29 cellular contexts compared by ENCODE assay signal in the genomic region with DNA sequence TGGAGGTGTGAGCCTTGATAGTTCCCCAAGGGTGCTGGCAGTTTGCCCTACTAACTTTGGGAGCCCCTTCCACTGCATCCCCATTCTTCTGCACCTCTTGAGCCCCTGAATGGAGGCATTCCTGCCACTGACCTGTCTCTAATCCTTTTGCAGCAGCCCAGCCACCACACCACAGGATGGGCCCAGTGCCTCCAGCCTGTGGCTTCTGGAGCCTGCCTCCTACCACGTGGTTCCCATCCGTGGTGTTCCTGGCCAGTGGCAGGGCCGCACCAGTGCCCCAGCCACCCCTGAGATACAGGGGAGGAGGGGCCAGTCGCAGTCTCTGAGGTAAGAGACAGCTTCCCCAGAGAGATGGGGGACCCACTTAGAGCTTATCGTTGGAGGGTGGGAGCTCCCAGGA. TPM values are rescaled to one million over a fixed set of nuclear protein-coding genes. Genes with fewer than 3 reads are reported as not detected.
DNase-seq lines count a peak whose midpoint lies in the region; ATAC-seq, FAIRE-seq and TF ChIP-seq lines count a peak whose summit lies in the region.
"Had no signal": no experiment of that assay in that cellular context is flagged by ENCODE, and none has a peak within 500 bp of the region (broad histone marks: within the 10 kb centered on the region; RNA-seq: fewer than 3 reads in every experiment).

No MANE protein-coding gene starts in this region.

- FAIRE-seq in GM12878 (lab: Jason Lieb, UNC): no peak
- FAIRE-seq in GM12892 (lab: Jason Lieb, UNC): no peak

- H4K20me1 ChIP-seq in GM12878 (ENCODE audit: control insufficient read depth, insufficient read depth): no peaks in the 10 kb centered on the region

- peaks cover 15% of the 10 kb centered on the region for H3K4me1 ChIP-seq in GM12878 (ENCODE audit: control insufficient read depth, insufficient read depth, low read length)

- POLR2A ChIA-PET in GM12878 (lab: Charles Lee): interaction anchor here (0.5 to 6.3 kb wide), 8 partner anchors 13 to 44 kb away, joined by 3 to 49 read pairs (median 6); partner anchors contain the start of gene INAVA

- H2AFZ ChIP-seq in GM12878 (ENCODE audit: control insufficient read depth, low read depth, low read length): no peak overlapping the region

- H3K9ac ChIP-seq in GM12878 (ENCODE audit: control insufficient read depth, insufficient read depth, low read length): no peak overlapping the region

- no peak for TF ChIP-seq RAD21 in GM12878 (IDR thresholded peaks at IDR 0.05; ENCODE audit: insufficient read depth, low read depth, low read length)

- RAD21 ChIA-PET in GM12878 (lab: Charles Lee; ENCODE audit: unreplicated experiment): interaction anchor here (1.0 to 4.2 kb wide), 8 partner anchors 13 to 112 kb away, joined by 3 to 23 read pairs (median 10); partner anchors contain the start of gene INAVA

- in situ Hi-C loops in GM13976 (cut with MboI; ENCODE audit: low sequenced_read_pairs, unreplicated experiment): no loop called here
- in situ Hi-C loops in GM12878 (cut with MboI): loop anchor here (5.0 kb wide), 1 partner anchor 133 kb away; no protein-coding TSS in a partner anchor

- no peaks in the 10 kb centered on the region; the same call in 2 of the 3 replicates for H3K9me3 ChIP-seq in GM12878 (replicated peaks; ENCODE audit: control insufficient read depth, insufficient read depth, low read length)
- H3K9me3 ChIP-seq: heart right ventricle, testis had no signal

- TF ChIP-seq POLR2A in GM12878 (IDR thresholded peaks at IDR 0.05; ENCODE audit: low read depth, low read length) (no peak), GM12892 (IDR thresholded peaks at IDR 0.05; ENCODE audit: low read depth, low read length) (no peak)

- peaks cover 0 to 5% of the 10 kb centered on the region in 2 experiments; a peak in 2 of 4 replicates for H3K36me3 ChIP-seq in GM12878 (ENCODE audit: control insufficient read depth in 2 of 2, insufficient read depth in 2 of 2, low read length in 1 of 2)
- H3K36me3 ChIP-seq: heart right ventricle had no signal

- intact Hi-C loops in GM12878 (cut with micrococcal nuclease; ENCODE audit: unreplicated experiment): loop anchor here (5.0 kb wide), 2 partner anchors 42 to 282 kb away; no protein-coding TSS in a partner anchor

- no peak for TF ChIP-seq EP300 in GM12878 (IDR thresholded peaks at IDR 0.05; ENCODE audit: borderline replicate concordance in 1 of 2, control insufficient read depth in 1 of 2, low read depth in 2 of 2, low read length in 2 of 2)

- CTCF ChIA-PET in GM12878 (lab: Yijun Ruan, JAX): interaction anchor here (1.0 to 4.0 kb wide), 2 partner anchors 63 to 287 kb away, joined by 3 to 29 read pairs; no protein-coding TSS in a partner anchor

- H3K79me2 ChIP-seq in GM12878 (ENCODE audit: control insufficient read depth, insufficient read depth, low read length): no peaks in the 10 kb centered on the region

- no peak overlapping the region for H3K4me3 ChIP-seq in GM12878
- H3K4me3 ChIP-seq in skin epidermis: no peak overlapping the region
- H3K4me3 ChIP-seq: heart right ventricle, smooth muscle cell, testis had no signal

- H3K27me3 ChIP-seq in GM12878 (replicated peaks in 1 of 2; ENCODE audit: control insufficient read depth in 2 of 2, insufficient read depth in 2 of 2, low read length in 1 of 2): no peaks in the 10 kb centered on the region
- H3K27me3 ChIP-seq: foreskin keratinocyte, testis had no signal

- SMC1A ChIA-PET in GM12878 (lab: Charles Lee; ENCODE audit: uncharacterized antibody, unreplicated experiment): interaction anchor here (0.7 to 11.7 kb wide), 5 partner anchors 17 to 61 kb away, joined by 3 to 193 read pairs (median 4); partner anchors contain the start of gene INAVA

- TF ChIP-seq CTCF in GM13976 (IDR thresholded peaks at IDR 0.05; ENCODE audit: borderline replicate concordance, control extremely low read depth, extremely low read depth, insufficient read depth, missing control alignments) (no peak), GM12878 (IDR thresholded peaks at IDR 0.05 in 2 of 3, conservative IDR thresholded peaks at IDR 0.05 in 1 of 3; ENCODE audit: control insufficient read depth in 2 of 3, extremely low read depth in 1 of 3, insufficient read depth in 1 of 3, low read depth in 3 of 3, low read length in 3 of 3) (no peak)

- H3K4me2 ChIP-seq in GM12878 (ENCODE audit: control insufficient read depth, insufficient read depth): no peak overlapping the region
- H3K4me2 ChIP-seq: smooth muscle cell had no signal

- peak; percentile 15 for ATAC-seq in GM21619 (IDR thresholded peaks at IDR 0.05; ENCODE audit: unreplicated experiment)
- ATAC-seq in GM12878: peak; percentile 55
- ATAC-seq: activated CD8-positive, alpha-beta T cell treated with anti-CD3 and anti-CD28 coated beads, Interleukin-2, amount 10 ng/mL, durations not matched to agents 7 days and 5 days; foreskin keratinocyte; HCT116; heart right ventricle; left cardiac atrium; naive thymus-derived CD4-positive, alpha-beta T cell; stimulated activated effector memory CD8-positive, alpha-beta T cell treated with anti-CD3 and anti-CD28 coated beads, Interleukin-12 subunit alpha, Interleukin-12 subunit beta, amount 100 ng/mL, for 72 hours; T-helper 17 cell had no signal

- no peak overlapping the region for H3K27ac ChIP-seq in GM12878 (ENCODE audit: control insufficient read depth, insufficient read depth)
- peak overlapping the region in 14 of 21 experiments; percentile 13 to 76 (median 60) for H3K27ac ChIP-seq in skin epidermis
- no peak overlapping the region for H3K27ac ChIP-seq in substantia nigra (ENCODE audit: low read depth, low read length, poor library complexity, severe bottlenecking)
- H3K27ac ChIP-seq: foreskin keratinocyte, heart right ventricle, testis had no signal

- BruUV-seq in GM12878 (replicated peaks; lab: Mats Ljungman, UMichigan): TSS peak; percentile 91

- WGBS in GM12878 (ENCODE audit: insufficient coverage, insufficient replicate concordance, low lambda C conversion rate, missing lambda C conversion rate): 66% methylated on average over 5 of the region's 5 CpGs

- peak; percentile 26 for DNase-seq in GM13976 (ENCODE audit: low spot score)
- DNase-seq in GM12878 (ENCODE audit: low read depth, low spot score): no peak
- DNase-seq in substantia nigra (lab: John Stamatoyannopoulos, UW): no peak
- DNase-seq in GM19240 (ENCODE audit: insufficient read length, low spot score): no peak
- DNase-seq in NCI-H69 (lab: John Stamatoyannopoulos, UW): no peak
- no peak for DNase-seq in GM12892 (ENCODE audit: insufficient read length)
- DNase-seq: activated CD8-positive, alpha-beta T cell treated with anti-CD3 and anti-CD28 coated beads, Interleukin-2, amount 10 ng/mL, durations not matched to agents 7 days and 5 days; activated gamma-delta T cell treated with Interleukin-2 at 50 U/mL for 16 hours; erythroblast; foreskin keratinocyte; heart right ventricle; left cardiac atrium; mesenchymal stem cell; MV-4-11; naive thymus-derived CD4-positive, alpha-beta T cell; NCI-H2171 treated with DMSO at 0.1 percent for 48 hours; NCI-H524 treated with DMSO at 0.1 percent for 48 hours; occipital lobe; stimulated activated CD4-positive, alpha-beta T cell treated with anti-CD3 and anti-CD28 coated beads, Interleukin-2, amount 100 ng/mL, for 48 hours; T-helper 17 cell; testis had no signal

TF ChIP-seq in GM12878, 131 proteins besides CTCF, POLR2A, EP300 and RAD21:
- TF ChIP-seq SUZ12 (IDR thresholded peaks at IDR 0.05; ENCODE audit: unreplicated experiment) (no peak), HDGF (IDR thresholded peaks at IDR 0.05) (peak; percentile 74; the same call in 1 of the 2 replicates)

RNA-seq across cellular contexts. Expression of gene INAVA, which starts 14.4 kb away (rescaled TPM):
- total RNA-seq in GM12878 (2013; cell fraction: nucleolus; rRNA removed): 50.9 and 53.6 TPM in 2 replicates
- total RNA-seq in GM12878 (2014; rRNA removed): 9.8 and 13.0 TPM in 2 replicates
- total RNA-seq in GM12878 (2014; rRNA removed; fragmentation: Illumina TruSeq; extraction: Trizol): 3.9 and 4.4 TPM in 2 replicates
- total RNA-seq in GM12878 (2021): 14.0 and 14.8 TPM in 2 replicates
- 1.6 TPM for polyA plus RNA-seq in GM12878 (2011; ENCODE audit: low read depth)
- 8.1 and 12.9 TPM in 2 replicates for polyA plus RNA-seq in GM12878 (2011; rRNA removed)
- 18.6 and 22.9 TPM in 2 replicates for polyA plus RNA-seq in GM12878 (2011; cell fraction: cytosol; rRNA removed)
- polyA plus RNA-seq in GM12878 (2011; cell fraction: nucleus; rRNA removed): 40.8 and 44.8 TPM in 2 replicates
- polyA plus RNA-seq in GM12878 (2012): 2.3 and 4.3 TPM in 2 replicates
- polyA plus RNA-seq in GM12878 (2014; fragmentation: Illumina TruSeq; extraction: Trizol): 7.5 and 9.2 TPM in 2 replicates
- polyA plus RNA-seq in GM12878 (2014; fragmentation: Nextera tagmentation; extraction: Ambion mirVana): 1 to 10 TPM; 7.0 to 9.9 TPM
- polyA plus RNA-seq in GM12878 (2014; rRNA removed): 12.2 and 15.4 TPM in 2 replicates
- 1 to 10 TPM; 3.6 to 5.3 TPM for polyA plus RNA-seq in GM12878 (2016; fragmentation: Nextera tagmentation; extraction: Ambion mirVana)
- polyA minus RNA-seq in GM12878 (2011; rRNA and poly(A)+ RNA removed): 8.8 and 10.5 TPM in 2 replicates
- 7.1 and 7.9 TPM in 2 replicates for polyA minus RNA-seq in GM12878 (2011; cell fraction: cytosol; rRNA and poly(A)+ RNA removed)
- 7.9 and 9.5 TPM in 2 replicates for polyA minus RNA-seq in GM12878 (2011; cell fraction: nucleus; rRNA and poly(A)+ RNA removed)
- 2.2 TPM for polyA plus RNA-seq in GM12892 (2012; ENCODE audit: missing spikeins)
- polyA plus RNA-seq: CD14-positive monocyte; naive thymus-derived CD4-positive, alpha-beta T cell had no signal

RNA-seq across cellular contexts. Expression of gene GPR25, which starts 36.3 kb away (rescaled TPM):
- total RNA-seq in GM12878 (2013; cell fraction: nucleolus; rRNA removed): 0.33 TPM in 1 of 2 replicates, not detected in the other
- total RNA-seq in GM12878 (2014; rRNA removed) (not detected in 2 replicates), GM12878 (2014; rRNA removed; fragmentation: Illumina TruSeq; extraction: Trizol) (not detected in 2 replicates), GM12878 (2021) (not detected in 2 replicates)
- polyA plus RNA-seq in GM12878 (2011; ENCODE audit: low read depth): not detected
- polyA plus RNA-seq in GM12878 (2011; rRNA removed) (not detected in 2 replicates), GM12878 (2014; fragmentation: Illumina TruSeq; extraction: Trizol) (not detected in 2 replicates), GM12878 (2014; fragmentation: Nextera tagmentation; extraction: Ambion mirVana) (not detected), GM12878 (2014; rRNA removed) (not detected in 2 replicates), GM12878 (2016; fragmentation: Nextera tagmentation; extraction: Ambion mirVana) (not detected)
- polyA plus RNA-seq in GM12878 (2011; cell fraction: cytosol; rRNA removed): 0.06 and 0.13 TPM in 2 replicates
- polyA plus RNA-seq in GM12878 (2011; cell fraction: nucleus; rRNA removed): 0.42 TPM in 2 replicates
- polyA plus RNA-seq in GM12878 (2012): 0.18 and 0.22 TPM in 2 replicates
- polyA minus RNA-seq in GM12878 (2011; rRNA and poly(A)+ RNA removed): not detected in 2 replicates
- not detected in 2 replicates for polyA minus RNA-seq in GM12878 (2011; cell fraction: cytosol; rRNA and poly(A)+ RNA removed)
- polyA minus RNA-seq in GM12878 (2011; cell fraction: nucleus; rRNA and poly(A)+ RNA removed): 0.48 TPM in 1 of 2 replicates, not detected in the other
- polyA plus RNA-seq in GM12892 (2012; ENCODE audit: missing spikeins): not detected
- total RNA-seq: cerebellum, foreskin keratinocyte, heart right ventricle, left cardiac atrium, occipital lobe, RPMI7951, smooth muscle cell had no signal
- polyA plus RNA-seq: foreskin keratinocyte, heart right ventricle, smooth muscle cell had no signal

Comparison
In these comparisons a context has a peak if more than half of its experiments do, and no peak if none do; other contexts are left out.
1. H3K27ac ChIP-seq: peak in skin epidermis (14 of 21); none in GM12878 (single experiment) and substantia nigra (single experiment).